Comparison of ENCODE assay signal across 8 cellular contexts in genomic region chr19:38559428-38560401, GRCh38. TPM values are rescaled to one million over a fixed set of nuclear protein-coding genes. Genes with fewer than 3 reads are reported as not detected.
DNase-seq lines count a peak whose midpoint lies in the region; ATAC-seq and TF ChIP-seq lines count a peak whose summit lies in the region.

No MANE protein-coding gene starts in this region.

- peaks cover 6% of the 10 kb centered on the region for H3K27me3 Mint-ChIP-seq in activated B cell treated with CpG ODN at 0.5 μM for 24 hours
- H3K27me3 Mint-ChIP-seq in mesothelial cell of epicardium (ENCODE audit: low read depth) = no peaks in the 10 kb centered on the region

- no peak for ATAC-seq in SK-N-SH treated with all-trans-retinoic acid at 6 μM for 48 hours
- peak; percentile 68 for ATAC-seq in HG02884 (IDR thresholded peaks at IDR 0.05; ENCODE audit: unreplicated experiment)
- peak; percentile 82 for ATAC-seq in activated B cell treated with CpG ODN at 0.5 μM for 24 hours (ENCODE audit: low read depth)

- H3K36me3 Mint-ChIP-seq in activated B cell treated with CpG ODN at 0.5 μM for 24 hours (ENCODE audit: low read depth) (no peaks in the 10 kb centered on the region), mesothelial cell of epicardium (no peaks in the 10 kb centered on the region)

- H3K9ac ChIP-seq in SK-N-SH (no peak overlapping the region), smooth muscle cell (ENCODE audit: low read depth) (no peak overlapping the region)

- peaks cover 11% of the 10 kb centered on the region for H3K27me3 ChIP-seq in SK-N-SH (ENCODE audit: insufficient read depth)
- no peaks in the 10 kb centered on the region for H3K27me3 ChIP-seq in smooth muscle cell (ENCODE audit: low read depth)

- DNase-seq in SK-N-SH = no peak
- DNase-seq in activated B cell treated with CpG ODN at 0.5 μM for 24 hours = no peak
- DNase-seq in mesothelial cell of epicardium (ENCODE audit: low spot score in 2 of 2, unreplicated experiment in 2 of 2) = no peak
- no peak for DNase-seq in NCI-H1436 treated with DMSO at 0.1 percent for 48 hours (lab: John Stamatoyannopoulos, UW)
- no peak for DNase-seq in smooth muscle cell (lab: John Stamatoyannopoulos, UW; ENCODE audit: unreplicated experiment)
- DNase-seq in COR-L47 (lab: John Stamatoyannopoulos, UW) = no peak

- 54% methylated on average over 13 of the region's 13 CpGs for WGBS in SK-N-SH (ENCODE audit: low lambda C conversion rate)
- 78% methylated on average over 13 of the region's 13 CpGs for WGBS in smooth muscle cell (ENCODE audit: low lambda C conversion rate)

- no peaks in the 10 kb centered on the region for H3K79me2 ChIP-seq in SK-N-SH (ENCODE audit: insufficient read depth)
- no peaks in the 10 kb centered on the region for H3K79me2 ChIP-seq in smooth muscle cell (ENCODE audit: low read depth)

- H3K9me3 ChIP-seq in SK-N-SH (no peaks in the 10 kb centered on the region), smooth muscle cell (replicated peaks; ENCODE audit: low read depth) (no peaks in the 10 kb centered on the region)

- H3K4me2 ChIP-seq in SK-N-SH (no peak overlapping the region), smooth muscle cell (no peak overlapping the region)

- no peak for TF ChIP-seq EP300 in SK-N-SH (IDR thresholded peaks at IDR 0.05; ENCODE audit: borderline replicate concordance in 1 of 2, low read depth in 1 of 2, low read length in 1 of 2)

- intact Hi-C loops in activated B cell treated with CpG ODN at 0.5 μM for 24 hours (cut with micrococcal nuclease) = loop anchor here (1.0 to 10.0 kb wide), 4 partner anchors 12 to 305 kb away; no protein-coding TSS in a partner anchor

- no peaks in the 10 kb centered on the region for H4K20me1 ChIP-seq in SK-N-SH (ENCODE audit: insufficient read depth)
- H4K20me1 ChIP-seq in smooth muscle cell (ENCODE audit: low read depth) = no peaks in the 10 kb centered on the region

- H3K9me3 Mint-ChIP-seq in activated B cell treated with CpG ODN at 0.5 μM for 24 hours (no peaks in the 10 kb centered on the region), mesothelial cell of epicardium (no peaks in the 10 kb centered on the region)

- H2AFZ ChIP-seq in SK-N-SH (ENCODE audit: low read depth) (0 out of 2 replicates have a peak overlapping the region, but pooled peaks have one; percentile 6), smooth muscle cell (ENCODE audit: low read depth) (no peak overlapping the region)

- H3K27ac Mint-ChIP-seq in activated B cell treated with CpG ODN at 0.5 μM for 24 hours (peak overlapping the region; percentile 90), mesothelial cell of epicardium (peak overlapping the region; percentile 63)

- H3K9me2 ChIP-seq in SK-N-SH = no peaks in the 10 kb centered on the region

- POLR2A ChIA-PET in SK-N-SH (lab: Yijun Ruan, JAX) = no interaction called here
- POLR2A ChIA-PET in activated B cell treated with CpG ODN at 0.5 μM for 24 hours (lab: Charles Lee) = interaction anchor here (0.6 to 3.0 kb wide), 7 partner anchors 10 to 58 kb away, joined by 3 to 45 read pairs (median 5); partner anchors contain the start of genes EIF3K and MAP4K1

- peak overlapping the region; percentile 75 for H3K4me3 Mint-ChIP-seq in activated B cell treated with CpG ODN at 0.5 μM for 24 hours
- H3K4me3 Mint-ChIP-seq in mesothelial cell of epicardium = no peak overlapping the region

- H3K4me1 ChIP-seq in SK-N-SH (ENCODE audit: control insufficient read depth in 1 of 2, insufficient read depth in 2 of 2, low read depth in 1 of 2, low read length in 1 of 2) = no peaks in the 10 kb centered on the region; a peak in 1 of 4 replicates
- H3K4me1 ChIP-seq in smooth muscle cell (ENCODE audit: low read depth) = no peaks in the 10 kb centered on the region

- H3K4me1 Mint-ChIP-seq in activated B cell treated with CpG ODN at 0.5 μM for 24 hours (peaks cover 57% of the 10 kb centered on the region), mesothelial cell of epicardium (peaks cover 5% of the 10 kb centered on the region)

- CTCF ChIA-PET in SK-N-SH (lab: Yijun Ruan, JAX) = interaction anchor here (1.0 kb wide), 1 partner anchor 16 kb away, joined by 3 read pairs; no protein-coding TSS in a partner anchor
- CTCF ChIA-PET in activated B cell treated with CpG ODN at 0.5 μM for 24 hours (lab: Charles Lee) = no interaction called here

- TF ChIP-seq CTCF in SK-N-SH (IDR thresholded peaks at IDR 0.05) = no peak
- TF ChIP-seq CTCF in activated B cell treated with CpG ODN at 0.5 μM for 24 hours (IDR thresholded peaks at IDR 0.05) = no peak
- TF ChIP-seq CTCF in mesothelial cell of epicardium (IDR thresholded peaks at IDR 0.05; ENCODE audit: unreplicated experiment) = no peak
- TF ChIP-seq CTCF in smooth muscle cell (IDR thresholded peaks at IDR 0.05; ENCODE audit: borderline replicate concordance, insufficient read depth, poor library complexity, severe bottlenecking) = no peak

- no peaks in the 10 kb centered on the region for H3K36me3 ChIP-seq in SK-N-SH (replicated peaks in 1 of 2; ENCODE audit: control insufficient read depth in 1 of 2, insufficient read depth in 2 of 2, low read length in 1 of 2)
- no peaks in the 10 kb centered on the region for H3K36me3 ChIP-seq in smooth muscle cell (ENCODE audit: low read depth)

- no peak for TF ChIP-seq RAD21 in SK-N-SH (IDR thresholded peaks at IDR 0.05; ENCODE audit: low read length)

- H3K27ac ChIP-seq in SK-N-SH (ENCODE audit: low read depth in 2 of 2, low read length in 1 of 2) = no peak overlapping the region; a peak in 1 of 4 replicates
- no peak overlapping the region for H3K27ac ChIP-seq in smooth muscle cell (ENCODE audit: low read depth)

- H3K4me3 ChIP-seq in SK-N-SH (ENCODE audit: low read depth in 2 of 2, low read length in 1 of 2) (no peak overlapping the region), smooth muscle cell (no peak overlapping the region)

- H3F3A ChIP-seq in SK-N-SH (replicated peaks; ENCODE audit: insufficient read depth) (no peaks in the 10 kb centered on the region), smooth muscle cell (ENCODE audit: low read depth) (no peaks in the 10 kb centered on the region)

TF ChIP-seq in SK-N-SH, 30 proteins besides CTCF, POLR2A, EP300 and RAD21:
- TF ChIP-seq FOSL2 (IDR thresholded peaks at IDR 0.05; ENCODE audit: borderline replicate concordance, low read depth) (no peak), RCOR1 (IDR thresholded peaks at IDR 0.05; ENCODE audit: low read length) (no peak), NFIC (IDR thresholded peaks at IDR 0.05; ENCODE audit: borderline replicate concordance) (no peak), USF2 (IDR thresholded peaks at IDR 0.05; ENCODE audit: borderline replicate concordance, low read depth, low read length) (no peak)
TF ChIP-seq in SK-N-SH: peak in this region for 0.

TF ChIP-seq in SK-N-SH treated with all-trans-retinoic acid at 6 μM for 48 hours, 23 proteins besides CTCF, POLR2A, EP300 and RAD21 (continues in another document):
- no peak for TF ChIP-seq ZFP30 (CRISPR knock-in tag; IDR thresholded peaks at IDR 0.05)
- TF ChIP-seq BACH2 (CRISPR knock-in tag; IDR thresholded peaks at IDR 0.05; ENCODE audit: borderline replicate concordance) = no peak
- TF ChIP-seq GLIS3 (CRISPR knock-in tag; IDR thresholded peaks at IDR 0.05) = no peak
- TF ChIP-seq SNAI2 (CRISPR knock-in tag; IDR thresholded peaks at IDR 0.05) = no peak
- no peak for TF ChIP-seq POU6F1 (CRISPR knock-in tag; IDR thresholded peaks at IDR 0.05; ENCODE audit: borderline replicate concordance, low read depth)
- no peak for TF ChIP-seq ZFP3 (CRISPR knock-in tag; IDR thresholded peaks at IDR 0.05)
- TF ChIP-seq ZNF70 (CRISPR knock-in tag; IDR thresholded peaks at IDR 0.05) = no peak
- no peak for TF ChIP-seq TCF4 (CRISPR knock-in tag; IDR thresholded peaks at IDR 0.05; ENCODE audit: borderline replicate concordance)
- no peak for TF ChIP-seq OSR1 (CRISPR knock-in tag; IDR thresholded peaks at IDR 0.05)
- no peak for TF ChIP-seq CSDC2 (CRISPR knock-in tag; IDR thresholded peaks at IDR 0.05)

RNA-seq across cellular contexts. Expression of gene MAP4K1, which starts 58.0 kb away (rescaled TPM):
- polyA plus RNA-seq in SK-N-SH (2012; rRNA removed) (0.31 and 0.37 TPM in 2 replicates), smooth muscle cell (0.91 TPM in 1 of 2 replicates, not detected in the other)
- polyA plus RNA-seq in SK-N-SH (2012; cell fraction: cytosol; rRNA removed) = 0.10 and 0.20 TPM in 2 replicates
- polyA plus RNA-seq in SK-N-SH (2012; cell fraction: nucleus; rRNA removed) = 2.8 TPM in 2 replicates
- total RNA-seq in activated B cell treated with CpG ODN at 0.5 μM for 24 hours (379 and 388 TPM in 2 replicates), mesothelial cell of epicardium (3.9 to 5.6 TPM (median 4.9 TPM) in 3 replicates), smooth muscle cell (0.22 and 2.1 TPM in 2 replicates)

RNA-seq across cellular contexts. Expression of gene EIF3K, which starts 59.3 kb away (rescaled TPM):
- polyA plus RNA-seq in SK-N-SH (2012; rRNA removed) = 405 and 484 TPM in 2 replicates
- 274 and 343 TPM in 2 replicates for polyA plus RNA-seq in SK-N-SH (2012; cell fraction: cytosol; rRNA removed)
- 285 and 487 TPM in 2 replicates for polyA plus RNA-seq in SK-N-SH (2012; cell fraction: nucleus; rRNA removed)
- 344 and 385 TPM in 2 replicates for total RNA-seq in activated B cell treated with CpG ODN at 0.5 μM for 24 hours
- 198 to 213 TPM (median 201 TPM) in 3 replicates for total RNA-seq in mesothelial cell of epicardium
- total RNA-seq in smooth muscle cell = 324 and 334 TPM in 2 replicates
- 178 and 181 TPM in 2 replicates for polyA plus RNA-seq in smooth muscle cell

Comparison
In these comparisons a context has a peak if more than half of its experiments do, and no peak if none do; other contexts are left out.
1. RNA of gene MAP4K1, which starts 58.0 kb away (total RNA-seq): 379 to 388 TPM in activated B cell treated with CpG ODN at 0.5 μM for 24 hours; 3.9 to 5.6 TPM in mesothelial cell of epicardium and 0.22 to 2.1 TPM in smooth muscle cell; every median in the first group is over 10 times any median in the second.